ENCODE assay signal across 8 cellular contexts in genomic region chr17:42180411-42180921, GRCh38. TPM values are rescaled to one million over a fixed set of nuclear protein-coding genes. Genes with fewer than 3 reads are reported as not detected.
DNase-seq lines count a peak whose midpoint lies in the region; ATAC-seq and TF ChIP-seq lines count a peak whose summit lies in the region.

No MANE protein-coding gene starts in this region.

- H3K36me3 ChIP-seq in BLaER1 (no peaks in the 10 kb centered on the region), HEK293 (ENCODE audit: control insufficient read depth in 2 of 2, insufficient read depth in 1 of 2, low read length in 2 of 2) (no peaks in the 10 kb centered on the region), mucosa of descending colon (ENCODE audit: low read depth) (no peaks in the 10 kb centered on the region), prostate gland (no peaks in the 10 kb centered on the region)

- intact Hi-C loops in mucosa of descending colon (cut with DNase I, micrococcal nuclease): no loop called here
- intact Hi-C loops in prostate gland (cut with DNase I): no loop called here

- peak overlapping the region in 1 of 5 experiments; percentile 13 for H3K27ac Mint-ChIP-seq in brain
- no peak overlapping the region for H3K27ac Mint-ChIP-seq in nephron

- no peak for TF ChIP-seq POLR2A in prostate gland (IDR thresholded peaks at IDR 0.05)

- ATAC-seq in mucosa of descending colon: no peak

- POLR2A ChIA-PET in HEK293 (lab: Yijun Ruan, JAX): interaction anchor here (0.9 kb wide), 1 partner anchor 44 kb away, joined by 3 read pairs; no protein-coding TSS in a partner anchor

- H3K36me3 Mint-ChIP-seq in brain: peaks cover 4% of the 10 kb centered on the region
- H3K36me3 Mint-ChIP-seq in nephron (ENCODE audit: low read depth): no peaks in the 10 kb centered on the region

- H3K9ac ChIP-seq in BLaER1: no peak overlapping the region; the same call in 1 of the 2 replicates

- H3K27ac ChIP-seq in BLaER1 (no peak overlapping the region), HEK293 (ENCODE audit: extremely low read depth, low read depth, low read length) (no peak overlapping the region), prostate gland (no peak overlapping the region)

- TF ChIP-seq CTCF in HEK293 (tag by site-specific recombination; IDR thresholded peaks at IDR 0.05) (no peak), brain (conservative IDR thresholded peaks at IDR 0.05) (no peak), nephron (IDR thresholded peaks at IDR 0.05; ENCODE audit: unreplicated experiment in 3 of 3) (no peak), mucosa of descending colon (IDR thresholded peaks at IDR 0.05) (no peak), prostate gland (IDR thresholded peaks at IDR 0.05) (no peak)

- peaks cover 11% of the 10 kb centered on the region; the same call in 1 of the 2 replicates for H4K20me1 ChIP-seq in BLaER1

- peak overlapping the region; percentile 62 for H3K4me3 ChIP-seq in BLaER1
- no peak overlapping the region; the same call in 1 of the 2 replicates for H3K4me3 ChIP-seq in HEK293 (ENCODE audit: low read depth, low read length)
- no peak overlapping the region for H3K4me3 ChIP-seq in mucosa of descending colon
- no peak overlapping the region for H3K4me3 ChIP-seq in prostate gland

- DNase-seq in mucosa of descending colon (no peak), ACHN (no peak), prostate gland (ENCODE audit: low spot score) (no peak), NCI-H2107 (lab: John Stamatoyannopoulos, UW) (no peak)

- peak overlapping the region; percentile 79 for H3K4me2 ChIP-seq in BLaER1

- in situ Hi-C loops in ACHN (cut with HindIII; ENCODE audit: low pct_ligation_motif_present, low pct_unique_long_range_greater_than_20kb, low sequenced_read_pairs): no loop called here

- H3K27me3 ChIP-seq in BLaER1 (peaks cover 67% of the 10 kb centered on the region), prostate gland (replicated peaks; ENCODE audit: insufficient read depth) (peaks cover 4% of the 10 kb centered on the region)

- CTCF ChIA-PET in HEK293 (lab: Yijun Ruan, JAX): interaction anchor here (0.6 to 2.4 kb wide), 8 partner anchors 14 to 358 kb away, joined by 3 to 9 read pairs (median 4); no protein-coding TSS in a partner anchor

- H3K4me3 Mint-ChIP-seq in brain (peak overlapping the region; percentile 75 to 84 (median 79)), nephron (peak overlapping the region; percentile 40 to 51 (median 42))

- H3K4me1 ChIP-seq in BLaER1: peaks cover 38% of the 10 kb centered on the region
- no peaks in the 10 kb centered on the region for H3K4me1 ChIP-seq in HEK293 (ENCODE audit: control insufficient read depth, insufficient read depth, low read length)
- H3K4me1 ChIP-seq in mucosa of descending colon (ENCODE audit: low read depth): peaks cover 32% of the 10 kb centered on the region
- peaks cover 4% of the 10 kb centered on the region for H3K4me1 ChIP-seq in prostate gland (replicated peaks)

- H3K27me3 Mint-ChIP-seq in brain (peaks cover 56% of the 10 kb centered on the region), nephron (ENCODE audit: low read depth) (peaks cover 87% of the 10 kb centered on the region)

- WGBS in prostate gland: 1% methylated on average over 33 of the region's 33 CpGs

- H3K9me3 ChIP-seq in BLaER1 (no peaks in the 10 kb centered on the region), HEK293 (ENCODE audit: control insufficient read depth, insufficient read depth, low read depth, low read length) (no peaks in the 10 kb centered on the region), mucosa of descending colon (no peaks in the 10 kb centered on the region), prostate gland (no peaks in the 10 kb centered on the region)

- peaks cover 43% of the 10 kb centered on the region for H3K4me1 Mint-ChIP-seq in brain
- H3K4me1 Mint-ChIP-seq in nephron: peaks cover 6% of the 10 kb centered on the region

- H3K9me3 Mint-ChIP-seq in brain (peaks cover 0 to 14% (median 0%) of the 10 kb centered on the region in 5 experiments), nephron (no peaks in the 10 kb centered on the region)

TF ChIP-seq in HEK293, 187 proteins besides CTCF, POLR2A, EP300 and RAD21:
- TF ChIP-seq ZNF223 (tag by site-specific recombination; IDR thresholded peaks at IDR 0.05) (peak; percentile 81), KLF9 (tag by site-specific recombination; IDR thresholded peaks at IDR 0.05; ENCODE audit: low read depth) (peak; percentile 3; the same call in 1 of the 2 replicates), GLIS2 (tag by site-specific recombination; IDR thresholded peaks at IDR 0.05) (peak; percentile 9; the same call in 1 of the 2 replicates), ZBTB26 (tag by site-specific recombination; optimal IDR thresholded peaks at IDR 0.05) (peak; percentile 6)
- TF ChIP-seq, protein P1, sequence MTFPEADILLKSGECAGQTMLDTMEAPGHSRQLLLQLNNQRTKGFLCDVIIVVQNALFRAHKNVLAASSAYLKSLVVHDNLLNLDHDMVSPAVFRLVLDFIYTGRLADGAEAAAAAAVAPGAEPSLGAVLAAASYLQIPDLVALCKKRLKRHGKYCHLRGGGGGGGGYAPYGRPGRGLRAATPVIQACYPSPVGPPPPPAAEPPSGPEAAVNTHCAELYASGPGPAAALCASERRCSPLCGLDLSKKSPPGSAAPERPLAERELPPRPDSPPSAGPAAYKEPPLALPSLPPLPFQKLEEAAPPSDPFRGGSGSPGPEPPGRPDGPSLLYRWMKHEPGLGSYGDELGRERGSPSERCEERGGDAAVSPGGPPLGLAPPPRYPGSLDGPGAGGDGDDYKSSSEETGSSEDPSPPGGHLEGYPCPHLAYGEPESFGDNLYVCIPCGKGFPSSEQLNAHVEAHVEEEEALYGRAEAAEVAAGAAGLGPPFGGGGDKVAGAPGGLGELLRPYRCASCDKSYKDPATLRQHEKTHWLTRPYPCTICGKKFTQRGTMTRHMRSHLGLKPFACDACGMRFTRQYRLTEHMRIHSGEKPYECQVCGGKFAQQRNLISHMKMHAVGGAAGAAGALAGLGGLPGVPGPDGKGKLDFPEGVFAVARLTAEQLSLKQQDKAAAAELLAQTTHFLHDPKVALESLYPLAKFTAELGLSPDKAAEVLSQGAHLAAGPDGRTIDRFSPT (tag by site-specific recombination; IDR thresholded peaks at IDR 0.05): no peak

RNA-seq across cellular contexts. Expression of gene KCNH4, which starts 0.5 kb away (rescaled TPM):
- polyA plus RNA-seq in brain (ENCODE audit: insufficient read depth, low read depth, low replicate concordance): 0.88 TPM
- total RNA-seq in mucosa of descending colon: under 1 TPM in 2 of 3 donors, not detected in 1; 0.06 to 0.10 TPM
- under 1 TPM in 1 of 2 donors, not detected in 1; 0.51 TPM for total RNA-seq in prostate gland

RNA-seq across cellular contexts. Expression of gene HCRT, which starts 4.8 kb away (rescaled TPM):
- not detected for polyA plus RNA-seq in brain (ENCODE audit: insufficient read depth, low read depth, low replicate concordance)
- total RNA-seq in mucosa of descending colon (not detected), prostate gland (not detected)

RNA-seq across cellular contexts. Expression of gene GHDC, which starts 13.8 kb away (rescaled TPM):
- 38.9 TPM for polyA plus RNA-seq in brain (ENCODE audit: insufficient read depth, low read depth, low replicate concordance)
- 10 to 100 TPM; 21.9 to 22.2 (median 22.0) TPM for total RNA-seq in mucosa of descending colon
- 100 to 1,000 TPM in 1 of 2 donors, 10 to 100 TPM in 1; 45.3 to 106 TPM for total RNA-seq in prostate gland

RNA-seq across cellular contexts. Expression of gene RAB5C, which starts 25.7 kb away (rescaled TPM):
- polyA plus RNA-seq in brain (ENCODE audit: insufficient read depth, low read depth, low replicate concordance): 255 TPM
- 100 to 1,000 TPM; 133 to 161 (median 160) TPM for total RNA-seq in mucosa of descending colon
- total RNA-seq in prostate gland: 100 to 1,000 TPM; 124 to 146 TPM

RNA-seq across cellular contexts. Expression of gene HSPB9, which starts 57.9 kb away (rescaled TPM):
- polyA plus RNA-seq in brain (ENCODE audit: insufficient read depth, low read depth, low replicate concordance): 0.54 TPM
- total RNA-seq in mucosa of descending colon (under 1 TPM in 1 of 3 donors, not detected in 2; 0.28 TPM), prostate gland (1 to 10 TPM in 1 of 2 donors, under 1 TPM in 1; 0.18 to 1.2 TPM)
